2 cellular contexts compared by ENCODE assay signal in the genomic region with DNA sequence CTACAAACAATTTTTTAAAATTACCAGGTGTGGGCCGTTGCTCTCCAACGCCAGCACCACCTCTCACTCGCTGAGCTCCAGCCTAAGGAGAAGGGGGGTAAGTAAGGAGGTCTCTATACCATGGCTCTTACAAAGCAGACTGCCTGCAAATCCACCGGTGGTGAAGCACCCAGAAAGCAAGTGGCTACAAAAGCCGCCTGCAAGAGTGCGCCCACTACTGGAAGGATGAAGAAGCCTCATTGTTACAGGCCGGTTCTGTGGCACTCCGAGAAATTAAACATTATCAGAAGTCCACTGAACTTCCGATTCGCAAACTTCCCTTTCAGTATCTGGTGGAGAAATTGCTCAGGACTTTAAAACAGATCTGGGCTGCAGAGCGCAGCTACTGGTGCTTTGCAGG.
TF ChIP-seq lines count a peak whose summit lies in the region.

No MANE protein-coding gene starts in this region.

TF ChIP-seq in HepG2, 621 proteins besides CTCF, POLR2A, EP300 and RAD21:
- TF ChIP-seq, protein P1, sequence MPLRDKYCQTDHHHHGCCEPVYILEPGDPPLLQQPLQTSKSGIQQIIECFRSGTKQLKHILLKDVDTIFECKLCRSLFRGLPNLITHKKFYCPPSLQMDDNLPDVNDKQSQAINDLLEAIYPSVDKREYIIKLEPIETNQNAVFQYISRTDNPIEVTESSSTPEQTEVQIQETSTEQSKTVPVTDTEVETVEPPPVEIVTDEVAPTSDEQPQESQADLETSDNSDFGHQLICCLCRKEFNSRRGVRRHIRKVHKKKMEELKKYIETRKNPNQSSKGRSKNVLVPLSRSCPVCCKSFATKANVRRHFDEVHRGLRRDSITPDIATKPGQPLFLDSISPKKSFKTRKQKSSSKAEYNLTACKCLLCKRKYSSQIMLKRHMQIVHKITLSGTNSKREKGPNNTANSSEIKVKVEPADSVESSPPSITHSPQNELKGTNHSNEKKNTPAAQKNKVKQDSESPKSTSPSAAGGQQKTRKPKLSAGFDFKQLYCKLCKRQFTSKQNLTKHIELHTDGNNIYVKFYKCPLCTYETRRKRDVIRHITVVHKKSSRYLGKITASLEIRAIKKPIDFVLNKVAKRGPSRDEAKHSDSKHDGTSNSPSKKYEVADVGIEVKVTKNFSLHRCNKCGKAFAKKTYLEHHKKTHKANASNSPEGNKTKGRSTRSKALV (CRISPR knock-in tag; IDR thresholded peaks at IDR 0.05): no peak
- TF ChIP-seq ZNF24 (IDR thresholded peaks at IDR 0.05): no peak
- TF ChIP-seq ZMYM4 (CRISPR knock-in tag; IDR thresholded peaks at IDR 0.05): 0 out of 2 replicates have a peak, but pooled peaks have one; percentile 15
- TF ChIP-seq, protein P2, sequence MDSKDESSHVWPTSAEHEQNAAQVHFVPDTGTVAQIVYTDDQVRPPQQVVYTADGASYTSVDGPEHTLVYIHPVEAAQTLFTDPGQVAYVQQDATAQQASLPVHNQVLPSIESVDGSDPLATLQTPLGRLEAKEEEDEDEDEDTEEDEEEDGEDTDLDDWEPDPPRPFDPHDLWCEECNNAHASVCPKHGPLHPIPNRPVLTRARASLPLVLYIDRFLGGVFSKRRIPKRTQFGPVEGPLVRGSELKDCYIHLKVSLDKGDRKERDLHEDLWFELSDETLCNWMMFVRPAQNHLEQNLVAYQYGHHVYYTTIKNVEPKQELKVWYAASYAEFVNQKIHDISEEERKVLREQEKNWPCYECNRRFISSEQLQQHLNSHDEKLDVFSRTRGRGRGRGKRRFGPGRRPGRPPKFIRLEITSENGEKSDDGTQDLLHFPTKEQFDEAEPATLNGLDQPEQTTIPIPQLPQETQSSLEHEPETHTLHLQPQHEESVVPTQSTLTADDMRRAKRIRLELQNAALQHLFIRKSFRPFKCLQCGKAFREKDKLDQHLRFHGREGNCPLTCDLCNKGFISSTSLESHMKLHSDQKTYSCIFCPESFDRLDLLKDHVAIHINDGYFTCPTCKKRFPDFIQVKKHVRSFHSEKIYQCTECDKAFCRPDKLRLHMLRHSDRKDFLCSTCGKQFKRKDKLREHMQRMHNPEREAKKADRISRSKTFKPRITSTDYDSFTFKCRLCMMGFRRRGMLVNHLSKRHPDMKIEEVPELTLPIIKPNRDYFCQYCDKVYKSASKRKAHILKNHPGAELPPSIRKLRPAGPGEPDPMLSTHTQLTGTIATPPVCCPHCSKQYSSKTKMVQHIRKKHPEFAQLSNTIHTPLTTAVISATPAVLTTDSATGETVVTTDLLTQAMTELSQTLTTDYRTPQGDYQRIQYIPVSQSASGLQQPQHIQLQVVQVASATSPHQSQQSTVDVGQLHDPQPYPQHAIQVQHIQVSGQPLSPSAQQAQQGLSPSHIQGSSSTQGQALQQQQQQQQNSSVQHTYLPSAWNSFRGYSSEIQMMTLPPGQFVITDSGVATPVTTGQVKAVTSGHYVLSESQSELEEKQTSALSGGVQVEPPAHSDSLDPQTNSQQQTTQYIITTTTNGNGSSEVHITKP (CRISPR knock-in tag; IDR thresholded peaks at IDR 0.05; ENCODE audit: low read depth): no peak
- peak; percentile 59 for TF ChIP-seq SMC3 (IDR thresholded peaks at IDR 0.05; ENCODE audit: low read length)
- TF ChIP-seq, protein P3, sequence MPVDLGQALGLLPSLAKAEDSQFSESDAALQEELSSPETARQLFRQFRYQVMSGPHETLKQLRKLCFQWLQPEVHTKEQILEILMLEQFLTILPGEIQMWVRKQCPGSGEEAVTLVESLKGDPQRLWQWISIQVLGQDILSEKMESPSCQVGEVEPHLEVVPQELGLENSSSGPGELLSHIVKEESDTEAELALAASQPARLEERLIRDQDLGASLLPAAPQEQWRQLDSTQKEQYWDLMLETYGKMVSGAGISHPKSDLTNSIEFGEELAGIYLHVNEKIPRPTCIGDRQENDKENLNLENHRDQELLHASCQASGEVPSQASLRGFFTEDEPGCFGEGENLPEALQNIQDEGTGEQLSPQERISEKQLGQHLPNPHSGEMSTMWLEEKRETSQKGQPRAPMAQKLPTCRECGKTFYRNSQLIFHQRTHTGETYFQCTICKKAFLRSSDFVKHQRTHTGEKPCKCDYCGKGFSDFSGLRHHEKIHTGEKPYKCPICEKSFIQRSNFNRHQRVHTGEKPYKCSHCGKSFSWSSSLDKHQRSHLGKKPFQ (CRISPR knock-in tag; IDR thresholded peaks at IDR 0.05; ENCODE audit: insufficient replicate concordance): no peak
- peak; percentile 49 for TF ChIP-seq STAG1 (CRISPR knock-in tag; IDR thresholded peaks at IDR 0.05)

TF ChIP-seq in H1, 55 proteins besides CTCF, POLR2A, EP300 and RAD21:
- no peak for TF ChIP-seq POLR2AphosphoS5 (IDR thresholded peaks at IDR 0.05; ENCODE audit: low read depth, low read length)
- no peak for TF ChIP-seq KDM5A (IDR thresholded peaks at IDR 0.05; ENCODE audit: low read length)
- TF ChIP-seq SIX5 (IDR thresholded peaks at IDR 0.05; ENCODE audit: low read depth, low read length): no peak
- TF ChIP-seq TEAD4 (IDR thresholded peaks at IDR 0.05; ENCODE audit: low read depth, low read length): no peak
- no peak for TF ChIP-seq RXRA (IDR thresholded peaks at IDR 0.05; ENCODE audit: insufficient read depth, low read depth, low read length)
- no peak for TF ChIP-seq BACH1 (IDR thresholded peaks at IDR 0.05; ENCODE audit: low read length)
- TF ChIP-seq, protein P4, sequence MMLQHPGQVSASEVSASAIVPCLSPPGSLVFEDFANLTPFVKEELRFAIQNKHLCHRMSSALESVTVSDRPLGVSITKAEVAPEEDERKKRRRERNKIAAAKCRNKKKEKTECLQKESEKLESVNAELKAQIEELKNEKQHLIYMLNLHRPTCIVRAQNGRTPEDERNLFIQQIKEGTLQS (IDR thresholded peaks at IDR 0.05; ENCODE audit: insufficient read depth, low read depth, low read length): no peak
- TF ChIP-seq GTF2F1 (IDR thresholded peaks at IDR 0.05; ENCODE audit: borderline replicate concordance, low read depth, low read length): no peak
- no peak for TF ChIP-seq SP2 (IDR thresholded peaks at IDR 0.05; ENCODE audit: low read length)
